In genomic region chrX:3777416-3777815, GRCh38 we compare ENCODE assay signal across 15 cellular contexts.
DNase-seq lines count a peak whose midpoint lies in the region; ATAC-seq, FAIRE-seq and TF ChIP-seq lines count a peak whose summit lies in the region.
"Had no signal": no experiment of that assay in that cellular context is flagged by ENCODE, and none has a peak within 500 bp of the region (broad histone marks: within the 10 kb centered on the region; RNA-seq: fewer than 3 reads in every experiment).

No MANE protein-coding gene starts in this region.

- ATAC-seq in foreskin keratinocyte, result no peak
- ATAC-seq: CD8-positive, alpha-beta T cell had no signal

- DNase-seq in activated CD4-positive, alpha-beta T cell treated with anti-CD3 and anti-CD28 coated beads, Interleukin-2, amount 10 ng/mL, durations not matched to agents 24 days and 14 days, result peak; percentile 54
- no peak for DNase-seq in activated CD4-positive, alpha-beta T cell treated with anti-CD3 and anti-CD28 coated beads, Interleukin-2, amount 50 U/mL, for 4 hours
- DNase-seq in GM18507 (ENCODE audit: extremely low spot score, insufficient read length, low read depth) (no peak), UCSD-AML1 (lab: John Stamatoyannopoulos, UW; ENCODE audit: unreplicated experiment) (peak; percentile 12), mesothelial cell of epicardium (ENCODE audit: low spot score in 2 of 2, unreplicated experiment in 2 of 2) (no peak), AML-193 (lab: John Stamatoyannopoulos, UW) (no peak), foreskin keratinocyte (no peak)
- DNase-seq: CD8-positive, alpha-beta T cell; COR-L47; DND-41; GF-D8; GM23248; H7 had no signal

- TF ChIP-seq CTCF in mesothelial cell of epicardium (IDR thresholded peaks at IDR 0.05; ENCODE audit: unreplicated experiment), result no peak
- no peak for TF ChIP-seq CTCF in foreskin keratinocyte (conservative IDR thresholded peaks at IDR 0.05)

- intact Hi-C loops in activated CD4-positive, alpha-beta T cell treated with anti-CD3 and anti-CD28 coated beads, Interleukin-2, amount 10 ng/mL, durations not matched to agents 24 days and 14 days (cut with micrococcal nuclease), result no loop called here

- peak; percentile 26 for FAIRE-seq in GM18507 (lab: Jason Lieb, UNC)
- FAIRE-seq: A204.1 had no signal

- no peaks in the 10 kb centered on the region for H3K36me3 Mint-ChIP-seq in activated CD4-positive, alpha-beta T cell treated with anti-CD3 and anti-CD28 coated beads, Interleukin-2, amount 10 ng/mL, durations not matched to agents 24 days and 14 days (ENCODE audit: low read depth)
- no peaks in the 10 kb centered on the region for H3K36me3 Mint-ChIP-seq in mesothelial cell of epicardium
- H3K36me3 Mint-ChIP-seq: CD14-positive monocyte; CD8-positive, alpha-beta T cell had no signal

- H3K4me1 Mint-ChIP-seq in activated CD4-positive, alpha-beta T cell treated with anti-CD3 and anti-CD28 coated beads, Interleukin-2, amount 10 ng/mL, durations not matched to agents 24 days and 14 days, result peaks cover 12% of the 10 kb centered on the region
- peaks cover 5% of the 10 kb centered on the region for H3K4me1 Mint-ChIP-seq in mesothelial cell of epicardium
- H3K4me1 Mint-ChIP-seq: CD14-positive monocyte had no signal

- peaks cover 12% of the 10 kb centered on the region for H3K27me3 Mint-ChIP-seq in activated CD4-positive, alpha-beta T cell treated with anti-CD3 and anti-CD28 coated beads, Interleukin-2, amount 10 ng/mL, durations not matched to agents 24 days and 14 days
- no peaks in the 10 kb centered on the region for H3K27me3 Mint-ChIP-seq in mesothelial cell of epicardium (ENCODE audit: low read depth)

- no peaks in the 10 kb centered on the region for H3K27me3 ChIP-seq in foreskin keratinocyte

- no peak overlapping the region for H3K4me3 Mint-ChIP-seq in activated CD4-positive, alpha-beta T cell treated with anti-CD3 and anti-CD28 coated beads, Interleukin-2, amount 10 ng/mL, durations not matched to agents 24 days and 14 days
- H3K4me3 Mint-ChIP-seq in mesothelial cell of epicardium, result no peak overlapping the region
- H3K4me3 Mint-ChIP-seq: CD14-positive monocyte; CD8-positive, alpha-beta T cell had no signal

- no peaks in the 10 kb centered on the region for H3K9me3 Mint-ChIP-seq in activated CD4-positive, alpha-beta T cell treated with anti-CD3 and anti-CD28 coated beads, Interleukin-2, amount 10 ng/mL, durations not matched to agents 24 days and 14 days
- peaks cover 17% of the 10 kb centered on the region for H3K9me3 Mint-ChIP-seq in mesothelial cell of epicardium
- H3K9me3 Mint-ChIP-seq: CD8-positive, alpha-beta T cell had no signal

- H3K27ac Mint-ChIP-seq in activated CD4-positive, alpha-beta T cell treated with anti-CD3 and anti-CD28 coated beads, Interleukin-2, amount 10 ng/mL, durations not matched to agents 24 days and 14 days, result no peak overlapping the region
- H3K27ac Mint-ChIP-seq in mesothelial cell of epicardium, result peak overlapping the region; percentile 60
- H3K27ac Mint-ChIP-seq: CD14-positive monocyte; CD8-positive, alpha-beta T cell had no signal

- H3K4me1 ChIP-seq in foreskin keratinocyte, result no peaks in the 10 kb centered on the region

- no peak overlapping the region for H3K27ac ChIP-seq in foreskin keratinocyte
- H3K27ac ChIP-seq: GM23248 had no signal

Comparison
In these comparisons a context has a peak if more than half of its experiments do, and no peak if none do; other contexts are left out.
1. DNase-seq: peak in activated CD4-positive, alpha-beta T cell treated with anti-CD3 and anti-CD28 coated beads, Interleukin-2, amount 10 ng/mL, durations not matched to agents 24 days and 14 days (single experiment) and UCSD-AML1 (single experiment); none in activated CD4-positive, alpha-beta T cell treated with anti-CD3 and anti-CD28 coated beads, Interleukin-2, amount 50 U/mL, for 4 hours (0 of 2), GM18507 (single experiment), mesothelial cell of epicardium (0 of 2), AML-193 (0 of 2) and foreskin keratinocyte (0 of 2).